Comparison of ENCODE assay signal across 12 cellular contexts in the genomic region with DNA sequence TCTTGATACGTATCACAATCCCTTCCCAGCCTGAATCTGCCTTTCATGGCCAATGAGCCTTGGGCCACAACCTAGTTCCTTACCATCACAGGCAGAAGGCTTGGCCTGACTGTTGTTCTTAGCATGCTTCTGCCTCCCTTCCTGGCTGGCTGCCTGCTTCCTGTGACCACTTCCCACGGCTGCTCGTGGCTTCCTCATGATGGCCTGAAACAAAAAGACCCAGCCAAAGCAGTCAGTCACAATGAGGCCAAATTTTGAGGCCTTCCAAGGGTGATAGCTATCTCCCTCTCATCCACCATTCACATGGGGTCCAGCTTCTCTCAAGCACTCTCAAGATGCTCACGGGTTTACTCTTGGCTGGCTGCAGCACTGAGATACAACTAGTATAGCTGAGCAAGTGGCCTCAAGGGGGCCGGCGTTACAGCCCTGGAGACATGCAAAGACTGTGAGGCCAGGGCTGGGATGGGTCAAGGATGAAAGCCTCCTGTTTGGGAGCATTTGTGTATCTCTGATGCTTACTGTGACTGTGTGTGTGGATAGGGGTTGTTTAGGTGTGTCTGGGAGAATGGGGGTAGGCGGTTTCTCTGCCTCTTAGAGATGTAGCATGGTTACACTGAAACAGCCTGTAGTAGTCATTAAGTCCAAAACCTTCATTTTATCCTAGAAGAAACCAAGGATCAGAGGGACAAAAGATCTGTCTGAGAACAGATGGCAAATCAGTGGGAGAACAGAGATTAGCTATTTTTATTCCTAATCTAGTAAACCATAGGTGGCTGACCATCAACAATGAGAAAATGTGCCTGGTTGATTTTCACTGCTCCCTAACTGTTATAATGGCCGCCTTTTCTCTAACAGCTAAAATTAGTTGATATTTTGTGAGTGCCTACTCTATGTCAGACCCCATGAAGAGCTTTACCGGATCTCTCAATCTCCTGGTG. TPM values are rescaled to one million over a fixed set of nuclear protein-coding genes. Genes with fewer than 3 reads are reported as not detected.
A peak's percentile ranks its signal among the peaks of the same experiment; 100 is the strongest.
DNase-seq lines count a peak whose midpoint lies in the region; ATAC-seq and TF ChIP-seq lines count a peak whose summit lies in the region.
"Had no signal": no experiment of that assay in that cellular context is flagged by ENCODE, and none has a peak within 500 bp of the region (broad histone marks: within the 10 kb centered on the region; RNA-seq: fewer than 3 reads in every experiment).

No MANE protein-coding gene starts in this region.

- no peak overlapping the region for H3K18ac ChIP-seq in H9 (ENCODE audit: insufficient read length, low read depth, low read length)

- no peak overlapping the region for H3K23ac ChIP-seq in H9 (ENCODE audit: insufficient read length, low read depth, low read length)

- H3K27me3 ChIP-seq in BLaER1, result no peaks in the 10 kb centered on the region
- no peaks in the 10 kb centered on the region for H3K27me3 ChIP-seq in H9 (ENCODE audit: insufficient read depth, low read length)
- no peaks in the 10 kb centered on the region for H3K27me3 ChIP-seq in right lobe of liver
- H3K27me3 ChIP-seq: Peyer's patch had no signal

- no peak overlapping the region for H2BK20ac ChIP-seq in H9 (ENCODE audit: low read depth, low read length, poor library complexity, severe bottlenecking)

- H3T11ph ChIP-seq in H9 (ENCODE audit: low read length), result no peak overlapping the region

- intact Hi-C loops in activated T-helper 2 cell treated with anti-CD3 and anti-CD28 coated beads, Interferon-gamma antibody, Interleukin-2, Interleukin-4, amounts not matched to agents 10 μg/mL and 5 μg/mL and 100 μg/mL, durations not matched to agents 14 hours and 24 hours and 36 hours (cut with micrococcal nuclease), result no loop called here
- intact Hi-C loops in right lobe of liver (cut with DNase I), result no loop called here

- DNase-seq in H9, result peak; percentile 56
- DNase-seq in activated T-helper 2 cell treated with anti-CD3 and anti-CD28 coated beads, Interferon-gamma antibody, Interleukin-2, Interleukin-4, amounts not matched to agents 10 μg/mL and 5 μg/mL and 100 μg/mL, durations not matched to agents 14 hours and 24 hours and 36 hours (ENCODE audit: low spot score), result no peak
- DNase-seq in right lobe of liver, result peak in 2 of 3 donors; percentile 49 to 67
- DNase-seq in retina, result no peak
- no peak for DNase-seq in NCI-H1417 (lab: John Stamatoyannopoulos, UW)
- DNase-seq: Calu3, NCI-H1105 had no signal

- H3K4me1 ChIP-seq in BLaER1, result peaks cover 46% of the 10 kb centered on the region
- peaks cover under 1% of the 10 kb centered on the region; the same call in 1 of the 2 replicates for H3K4me1 ChIP-seq in H9 (ENCODE audit: insufficient read depth, low read length)
- peaks cover 0 to 10% (median 3%) of the 10 kb centered on the region in 4 donors for H3K4me1 ChIP-seq in right lobe of liver
- H3K4me1 ChIP-seq: parathyroid adenoma had no signal

- no peak overlapping the region for H3K4ac ChIP-seq in H9 (ENCODE audit: low read depth, low read length)

- no peaks in the 10 kb centered on the region for H3K79me2 ChIP-seq in H9 (ENCODE audit: insufficient read depth, low read length)
- H3K79me2 ChIP-seq: parathyroid adenoma had no signal

- H3K79me1 ChIP-seq in H9 (ENCODE audit: insufficient read depth, low read depth, low read length, poor library complexity, severe bottlenecking), result no peaks in the 10 kb centered on the region

- no peak overlapping the region for H4K8ac ChIP-seq in H9 (replicated peaks; ENCODE audit: insufficient read length, low read depth, low read length)

- TF ChIP-seq CTCF in H9 (conservative IDR thresholded peaks at IDR 0.05), result peak; percentile 43; the same call in 2 of the 3 replicates
- no peak for TF ChIP-seq CTCF in right lobe of liver (IDR thresholded peaks at IDR 0.05)

- H3K23me2 ChIP-seq in H9 (ENCODE audit: insufficient read length, low read depth, low read length, poor library complexity, severe bottlenecking), result no peaks in the 10 kb centered on the region

- 0 out of 5 replicates have a peak, but pooled peaks cover 0 to 2% of the 10 kb centered on the region in 2 experiments for H3K9me3 Mint-ChIP-seq in H9
- peaks cover 6% of the 10 kb centered on the region for H3K9me3 Mint-ChIP-seq in activated T-helper 2 cell treated with anti-CD3 and anti-CD28 coated beads, Interferon-gamma antibody, Interleukin-2, Interleukin-4, amounts not matched to agents 10 μg/mL and 5 μg/mL and 100 μg/mL, durations not matched to agents 14 hours and 24 hours and 36 hours

- peak overlapping the region; percentile 49 to 84 (median 65); a peak in 4 of 7 replicates for H3K27ac Mint-ChIP-seq in H9
- H3K27ac Mint-ChIP-seq in activated T-helper 2 cell treated with anti-CD3 and anti-CD28 coated beads, Interferon-gamma antibody, Interleukin-2, Interleukin-4, amounts not matched to agents 10 μg/mL and 5 μg/mL and 100 μg/mL, durations not matched to agents 14 hours and 24 hours and 36 hours, result peak overlapping the region; percentile 13

- H3K4me3 ChIP-seq in BLaER1, result no peak overlapping the region
- no peak overlapping the region for H3K4me3 ChIP-seq in right lobe of liver
- H3K4me3 ChIP-seq: Peyer's patch had no signal

- H4K20me1 ChIP-seq in BLaER1 (no peaks in the 10 kb centered on the region), H9 (ENCODE audit: control insufficient read depth, insufficient read depth, insufficient read length) (no peaks in the 10 kb centered on the region)

- no peaks in the 10 kb centered on the region for H3K27me3 Mint-ChIP-seq in H9 (ENCODE audit: low read depth)
- no peaks in the 10 kb centered on the region for H3K27me3 Mint-ChIP-seq in activated T-helper 2 cell treated with anti-CD3 and anti-CD28 coated beads, Interferon-gamma antibody, Interleukin-2, Interleukin-4, amounts not matched to agents 10 μg/mL and 5 μg/mL and 100 μg/mL, durations not matched to agents 14 hours and 24 hours and 36 hours (ENCODE audit: low read depth)

- H2BK12ac ChIP-seq in H9 (ENCODE audit: insufficient read length, low read depth, low read length), result no peak overlapping the region

- H3K4me3 Mint-ChIP-seq in H9, result no peak overlapping the region
- H3K4me3 Mint-ChIP-seq in activated T-helper 2 cell treated with anti-CD3 and anti-CD28 coated beads, Interferon-gamma antibody, Interleukin-2, Interleukin-4, amounts not matched to agents 10 μg/mL and 5 μg/mL and 100 μg/mL, durations not matched to agents 14 hours and 24 hours and 36 hours (ENCODE audit: low read depth), result no peak overlapping the region

- ATAC-seq in right lobe of liver (peak; percentile 24 to 66 (median 29)), GM19328 (IDR thresholded peaks at IDR 0.05; ENCODE audit: unreplicated experiment) (no peak), HG02571 (IDR thresholded peaks at IDR 0.05; ENCODE audit: unreplicated experiment) (no peak)

- no peak overlapping the region for H3K9ac ChIP-seq in BLaER1
- H3K9ac ChIP-seq in H9 (ENCODE audit: extremely low read depth, insufficient read length, low read length), result no peak overlapping the region
- H3K9ac ChIP-seq: parathyroid adenoma had no signal

- no peak overlapping the region for H2AFZ ChIP-seq in H9 (ENCODE audit: low read length)
- H2AFZ ChIP-seq: parathyroid adenoma had no signal

- H3K27ac ChIP-seq in BLaER1, result peak overlapping the region; percentile 55
- H3K27ac ChIP-seq in H9 (ENCODE audit: insufficient read length, low read depth, low read length), result no peak overlapping the region
- H3K27ac ChIP-seq in right lobe of liver, result no peak overlapping the region
- H3K27ac ChIP-seq: parathyroid adenoma had no signal

- no peak overlapping the region for H2BK15ac ChIP-seq in H9 (ENCODE audit: low read depth, low read length)

- no peak overlapping the region for H3K56ac ChIP-seq in H9 (ENCODE audit: insufficient read length, low read depth, low read length)

- H3K9me3 ChIP-seq in BLaER1, result no peaks in the 10 kb centered on the region
- no peaks in the 10 kb centered on the region for H3K9me3 ChIP-seq in H9 (ENCODE audit: control insufficient read depth, low read depth, low read length)
- H3K9me3 ChIP-seq in right lobe of liver, result no peaks in the 10 kb centered on the region
- H3K9me3 ChIP-seq: Peyer's patch had no signal

- peaks cover 32 to 62% (median 56%) of the 10 kb centered on the region in 3 experiments for H3K36me3 Mint-ChIP-seq in H9 (ENCODE audit: insufficient read depth in 1 of 3, low read depth in 3 of 3)
- H3K36me3 Mint-ChIP-seq in activated T-helper 2 cell treated with anti-CD3 and anti-CD28 coated beads, Interferon-gamma antibody, Interleukin-2, Interleukin-4, amounts not matched to agents 10 μg/mL and 5 μg/mL and 100 μg/mL, durations not matched to agents 14 hours and 24 hours and 36 hours (ENCODE audit: low read depth), result peaks cover 41% of the 10 kb centered on the region

- no peak overlapping the region for H2BK120ac ChIP-seq in H9 (ENCODE audit: low read depth, low read length, poor library complexity, severe bottlenecking)

- H3K36me3 ChIP-seq in BLaER1, result peaks cover 46% of the 10 kb centered on the region
- peaks cover 0 to 2% (median 0%) of the 10 kb centered on the region in 4 donors for H3K36me3 ChIP-seq in right lobe of liver

- H3K14ac ChIP-seq in H9 (ENCODE audit: insufficient read depth, low read length), result no peak overlapping the region

- H3K4me1 Mint-ChIP-seq in H9, result peaks cover 19 to 34% of the 10 kb centered on the region in 2 experiments
- peaks cover 31% of the 10 kb centered on the region for H3K4me1 Mint-ChIP-seq in activated T-helper 2 cell treated with anti-CD3 and anti-CD28 coated beads, Interferon-gamma antibody, Interleukin-2, Interleukin-4, amounts not matched to agents 10 μg/mL and 5 μg/mL and 100 μg/mL, durations not matched to agents 14 hours and 24 hours and 36 hours (ENCODE audit: low read depth)

- H4K91ac ChIP-seq in H9 (ENCODE audit: insufficient read length, low read depth, low read length), result no peak overlapping the region

- no peak overlapping the region for H2AK5ac ChIP-seq in H9 (ENCODE audit: insufficient read length, low read length)

- H2BK5ac ChIP-seq in H9 (ENCODE audit: insufficient read length, low read length), result no peak overlapping the region

- WGBS in H9 (ENCODE audit: extremely low coverage, insufficient read length, low lambda C conversion rate), result no CpG with 5 or more reads among the region's 9 CpGs
- 73% methylated on average over 7 of the region's 9 CpGs for WGBS in right lobe of liver (ENCODE audit: insufficient coverage, low coverage, low lambda C conversion rate, missing lambda C conversion rate)

- H4K5ac ChIP-seq in H9 (ENCODE audit: insufficient read length, low read depth, low read length), result no peak overlapping the region

- no peak for TF ChIP-seq POLR2A in right lobe of liver (IDR thresholded peaks at IDR 0.05)

- H3K4me2 ChIP-seq in BLaER1, result peak overlapping the region; percentile 51
- no peak overlapping the region for H3K4me2 ChIP-seq in H9 (ENCODE audit: insufficient read depth, insufficient read length, low read length)

RNA-seq across cellular contexts. Expression of a gene that starts 5.4 kb away (rescaled TPM):
- total RNA-seq in H9 (2021) (31.2 and 33.5 TPM in 2 replicates), right lobe of liver (1 to 10 TPM; 3.2 to 7.7 (median 4.4) TPM)
- 26.3 and 29.3 TPM in 2 replicates for total RNA-seq in activated T-helper 2 cell treated with anti-CD3 and anti-CD28 coated beads, Interferon-gamma antibody, Interleukin-2, Interleukin-4, amounts not matched to agents 10 μg/mL and 5 μg/mL and 100 μg/mL, durations not matched to agents 14 hours and 24 hours and 36 hours

RNA-seq across cellular contexts. Expression of a gene that starts 5.7 kb away (rescaled TPM):
- total RNA-seq in H9 (2021) (52.6 and 61.1 TPM in 2 replicates), right lobe of liver (10 to 100 TPM in 2 of 6 experiments, 1 to 10 TPM in 4; 7.2 to 11.9 (median 8.4) TPM)
- 50.1 and 50.9 TPM in 2 replicates for total RNA-seq in activated T-helper 2 cell treated with anti-CD3 and anti-CD28 coated beads, Interferon-gamma antibody, Interleukin-2, Interleukin-4, amounts not matched to agents 10 μg/mL and 5 μg/mL and 100 μg/mL, durations not matched to agents 14 hours and 24 hours and 36 hours

RNA-seq across cellular contexts. Expression of a gene that starts 7.9 kb away (rescaled TPM):
- total RNA-seq in H9 (2021), result 10.1 and 10.6 TPM in 2 replicates
- total RNA-seq in activated T-helper 2 cell treated with anti-CD3 and anti-CD28 coated beads, Interferon-gamma antibody, Interleukin-2, Interleukin-4, amounts not matched to agents 10 μg/mL and 5 μg/mL and 100 μg/mL, durations not matched to agents 14 hours and 24 hours and 36 hours, result 26.8 and 29.0 TPM in 2 replicates
- under 1 TPM in 2 of 6 experiments, not detected in 4; 0.25 to 0.56 TPM for total RNA-seq in right lobe of liver

Comparison
In these comparisons a context has a peak if more than half of its experiments do, and no peak if none do; other contexts are left out.
1. DNase-seq: peak in H9 (single experiment) and right lobe of liver (2 of 3); none in activated T-helper 2 cell treated with anti-CD3 and anti-CD28 coated beads, Interferon-gamma antibody, Interleukin-2, Interleukin-4, amounts not matched to agents 10 μg/mL and 5 μg/mL and 100 μg/mL, durations not matched to agents 14 hours and 24 hours and 36 hours (single experiment), retina (single experiment) and NCI-H1417 (0 of 3).
2. ATAC-seq: peak in right lobe of liver (4 of 4); none in GM19328 (single experiment) and HG02571 (single experiment).